ENCODE assay signal across 28 cellular contexts in the genomic region with DNA sequence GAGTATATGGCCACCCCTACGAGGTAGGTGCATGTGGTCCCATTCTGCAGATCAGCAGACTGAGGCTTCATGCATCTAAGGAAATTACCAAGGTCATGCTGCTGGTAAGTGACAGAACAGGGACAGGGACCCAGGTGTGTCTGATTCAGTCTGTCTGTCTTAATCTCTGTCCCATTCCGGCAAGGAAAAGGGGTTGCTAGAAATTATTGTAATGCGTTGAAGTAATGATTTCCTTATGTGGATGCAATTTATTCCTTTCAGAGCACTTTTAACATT.
"Had no signal": no experiment of that assay in that cellular context is flagged by ENCODE, and none has a peak within 500 bp of the region (broad histone marks: within the 10 kb centered on the region; RNA-seq: fewer than 3 reads in every experiment).

No MANE protein-coding gene starts in this region.

- H3K27ac ChIP-seq: brain microvascular endothelial cell, colonic mucosa, epithelial cell of prostate, esophagus squamous epithelium, gastroesophageal sphincter, WERI-Rb-1 had no signal

- H3K27me3 ChIP-seq: brain microvascular endothelial cell, colonic mucosa, esophagus squamous epithelium, gastroesophageal sphincter had no signal

- H3K9me3 ChIP-seq: colonic mucosa, esophagus squamous epithelium, gastroesophageal sphincter had no signal

- H3K4me1 ChIP-seq: colonic mucosa had no signal

- FAIRE-seq: astrocyte, endometrium, endothelial cell of umbilical vein had no signal

- H3K36me3 Mint-ChIP-seq: activated naive CD4-positive, alpha-beta T cell treated with anti-CD3 and anti-CD28 coated beads, Interleukin-2, amount 10 ng/mL, durations not matched to agents 7 days and 5 days; activated naive CD4-positive, alpha-beta T cell treated with anti-CD3 and anti-CD28 coated beads, Interleukin-2, amount 50 U/mL, for 72 hours; activated naive CD8-positive, alpha-beta T cell treated with anti-CD3 and anti-CD28 coated beads, Interleukin-2, amount 10 ng/mL, durations not matched to agents 7 days and 5 days had no signal

- H3K4me3 ChIP-seq: colonic mucosa, esophagus squamous epithelium, gastroesophageal sphincter had no signal

- DNase-seq: activated CD4-positive, alpha-beta T cell treated with anti-CD3 and anti-CD28 coated beads for 48 hours; activated CD4-positive, alpha-beta T cell treated with anti-CD3 and anti-CD28 coated beads, Interleukin-2, amount 50 U/mL, for 1 hour; activated CD4-positive, alpha-beta T cell treated with anti-CD3 and anti-CD28 coated beads, Interleukin-2, amount 50 U/mL, for 48 hours; activated gamma-delta T cell; activated naive CD4-positive, alpha-beta T cell; activated naive CD4-positive, alpha-beta T cell treated with anti-CD3 and anti-CD28 coated beads, Interleukin-2, amount 10 ng/mL, durations not matched to agents 7 days and 5 days; activated naive CD8-positive, alpha-beta T cell treated with anti-CD3 and anti-CD28 coated beads, Interleukin-2, amount 10 ng/mL, durations not matched to agents 7 days and 5 days; activated T-cell treated with anti-CD3 and anti-CD28 coated beads, Interleukin-2, amount 50 U/mL, for 4 hours; brain microvascular endothelial cell; cerebellar nuclear complex; effector CD8-positive, alpha-beta T cell; esophagus squamous epithelium; foreskin melanocyte; T-helper 1 cell; T-helper 17 cell; T1000; WERI-Rb-1 had no signal

- H3K27ac Mint-ChIP-seq: activated B cell treated with CpG ODN at 0.5 μM for 24 hours; activated naive CD4-positive, alpha-beta T cell treated with anti-CD3 and anti-CD28 coated beads, Interleukin-2, amount 10 ng/mL, durations not matched to agents 7 days and 5 days; activated naive CD4-positive, alpha-beta T cell treated with anti-CD3 and anti-CD28 coated beads, Interleukin-2, amount 50 U/mL, for 72 hours; activated naive CD8-positive, alpha-beta T cell treated with anti-CD3 and anti-CD28 coated beads, Interleukin-2, amount 10 ng/mL, durations not matched to agents 7 days and 5 days; activated T-helper 17 cell treated with anti-CD3 and anti-CD28 coated beads, Interleukin-2, amount 50 U/mL, for 72 hours; T-helper 17 cell; T-helper 2 cell treated with Interferon-gamma antibody and Interleukin-4, amounts not matched to agents 5 μg/mL and 100 μg/mL, for 36 hours had no signal

- H3K9me3 Mint-ChIP-seq: activated B cell treated with CpG ODN at 0.5 μM for 24 hours; activated naive CD4-positive, alpha-beta T cell treated with anti-CD3 and anti-CD28 coated beads, Interleukin-2, amount 10 ng/mL, durations not matched to agents 7 days and 5 days; activated naive CD4-positive, alpha-beta T cell treated with anti-CD3 and anti-CD28 coated beads, Interleukin-2, amount 50 U/mL, for 72 hours; activated naive CD8-positive, alpha-beta T cell treated with anti-CD3 and anti-CD28 coated beads, Interleukin-2, amount 10 ng/mL, durations not matched to agents 7 days and 5 days; activated T-cell treated with anti-CD3 and anti-CD28 coated beads, Interleukin-2, amount 50 U/mL, for 4 hours; activated T-helper 17 cell treated with anti-CD3 and anti-CD28 coated beads, Interleukin-2, amount 50 U/mL, for 72 hours; T-helper 2 cell treated with Interferon-gamma antibody and Interleukin-4, amounts not matched to agents 5 μg/mL and 100 μg/mL, for 36 hours had no signal

- H3K27me3 Mint-ChIP-seq: activated B cell treated with CpG ODN at 0.5 μM for 24 hours; activated naive CD4-positive, alpha-beta T cell treated with anti-CD3 and anti-CD28 coated beads, Interleukin-2, amount 10 ng/mL, durations not matched to agents 7 days and 5 days; activated naive CD8-positive, alpha-beta T cell treated with anti-CD3 and anti-CD28 coated beads, Interleukin-2, amount 10 ng/mL, durations not matched to agents 7 days and 5 days; activated T-helper 17 cell treated with anti-CD3 and anti-CD28 coated beads, Interleukin-2, amount 50 U/mL, for 72 hours had no signal

- H3K4me1 Mint-ChIP-seq: activated B cell treated with CpG ODN at 0.5 μM for 24 hours; activated naive CD4-positive, alpha-beta T cell treated with anti-CD3 and anti-CD28 coated beads, Interleukin-2, amount 10 ng/mL, durations not matched to agents 7 days and 5 days; activated naive CD8-positive, alpha-beta T cell treated with anti-CD3 and anti-CD28 coated beads, Interleukin-2, amount 10 ng/mL, durations not matched to agents 7 days and 5 days; activated T-helper 17 cell treated with anti-CD3 and anti-CD28 coated beads, Interleukin-2, amount 50 U/mL, for 72 hours; T-helper 17 cell had no signal

- H3K36me3 ChIP-seq: colonic mucosa, WERI-Rb-1 had no signal

- ATAC-seq: activated CD4-positive, CD25-positive, alpha-beta regulatory T cell treated with anti-CD3 and anti-CD28 coated beads, Interleukin-2, amount 50 U/mL, for 24 hours; activated naive CD4-positive, alpha-beta T cell treated with anti-CD3 and anti-CD28 coated beads, Interleukin-2, amount 50 U/mL, for 72 hours; activated T-cell treated with anti-CD3 and anti-CD28 coated beads, Interleukin-2, amount 50 U/mL, for 4 hours; activated T-helper 17 cell treated with anti-CD3 and anti-CD28 coated beads, Interleukin-2, amount 50 U/mL, for 72 hours; gastroesophageal sphincter; T-helper 17 cell had no signal

- H3K4me3 Mint-ChIP-seq: activated B cell treated with CpG ODN at 0.5 μM for 24 hours; activated naive CD4-positive, alpha-beta T cell treated with anti-CD3 and anti-CD28 coated beads, Interleukin-2, amount 10 ng/mL, durations not matched to agents 7 days and 5 days; activated naive CD8-positive, alpha-beta T cell treated with anti-CD3 and anti-CD28 coated beads, Interleukin-2, amount 10 ng/mL, durations not matched to agents 7 days and 5 days; activated T-cell treated with anti-CD3 and anti-CD28 coated beads, Interleukin-2, amount 50 U/mL, for 4 hours; activated T-helper 17 cell treated with anti-CD3 and anti-CD28 coated beads, Interleukin-2, amount 50 U/mL, for 72 hours; T-helper 17 cell; T-helper 2 cell treated with Interferon-gamma antibody and Interleukin-4, amounts not matched to agents 5 μg/mL and 100 μg/mL, for 36 hours had no signal
